Comparison of ENCODE assay signal across 1 cellular context in genomic region chr19:45117167-45117594, GRCh38.
TF ChIP-seq lines count a peak whose summit lies in the region.

No MANE protein-coding gene starts in this region.

TF ChIP-seq in IMR-90, 13 proteins besides CTCF, POLR2A, EP300 and RAD21 (continued from another document):
- TF ChIP-seq, protein P1, sequence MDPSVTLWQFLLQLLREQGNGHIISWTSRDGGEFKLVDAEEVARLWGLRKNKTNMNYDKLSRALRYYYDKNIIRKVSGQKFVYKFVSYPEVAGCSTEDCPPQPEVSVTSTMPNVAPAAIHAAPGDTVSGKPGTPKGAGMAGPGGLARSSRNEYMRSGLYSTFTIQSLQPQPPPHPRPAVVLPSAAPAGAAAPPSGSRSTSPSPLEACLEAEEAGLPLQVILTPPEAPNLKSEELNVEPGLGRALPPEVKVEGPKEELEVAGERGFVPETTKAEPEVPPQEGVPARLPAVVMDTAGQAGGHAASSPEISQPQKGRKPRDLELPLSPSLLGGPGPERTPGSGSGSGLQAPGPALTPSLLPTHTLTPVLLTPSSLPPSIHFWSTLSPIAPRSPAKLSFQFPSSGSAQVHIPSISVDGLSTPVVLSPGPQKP (IDR thresholded peaks at IDR 0.05; ENCODE audit: borderline replicate concordance, low read depth, low read length) = no peak
- TF ChIP-seq MAZ (IDR thresholded peaks at IDR 0.05; ENCODE audit: borderline replicate concordance, low read depth, low read length) = no peak
- TF ChIP-seq MAFK (IDR thresholded peaks at IDR 0.05; ENCODE audit: low read depth, low read length) = no peak
- no peak for TF ChIP-seq BHLHE40 (IDR thresholded peaks at IDR 0.05; ENCODE audit: low read depth, low read length)
- no peak for TF ChIP-seq MXI1 (IDR thresholded peaks at IDR 0.05; ENCODE audit: borderline replicate concordance, low read depth, low read length)
- TF ChIP-seq NFE2L2 (IDR thresholded peaks at IDR 0.05; ENCODE audit: low read depth, low read length) = no peak
- no peak for TF ChIP-seq SMC3 (IDR thresholded peaks at IDR 0.05; ENCODE audit: low read depth, low read length)
